33 cellular contexts compared by ENCODE assay signal in the genomic region with DNA sequence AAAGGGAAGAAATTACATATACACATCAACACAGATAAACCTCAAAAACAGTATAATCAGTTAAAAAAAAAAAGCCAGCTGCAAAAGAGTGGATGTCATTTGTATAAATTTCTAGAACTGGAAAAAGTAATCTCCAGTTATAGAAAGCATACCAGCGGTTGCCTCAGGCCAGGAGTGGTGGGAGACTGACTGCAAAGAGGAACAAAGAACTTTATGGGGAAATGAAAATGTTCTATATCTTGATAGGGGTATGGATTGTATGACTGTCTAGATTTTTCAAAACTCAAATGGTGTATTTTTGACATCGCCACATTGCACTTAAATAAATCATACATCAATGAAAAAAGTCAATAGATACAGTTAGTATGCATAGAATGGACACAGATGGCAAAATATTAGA.
"Had no signal": no experiment of that assay in that cellular context is flagged by ENCODE, and none has a peak within 500 bp of the region (broad histone marks: within the 10 kb centered on the region; RNA-seq: fewer than 3 reads in every experiment).

No MANE protein-coding gene starts in this region.

- H3K4me2 ChIP-seq: smooth muscle cell had no signal

- H3K36me3 ChIP-seq: ovary had no signal

- H3K4me3 ChIP-seq: ascending aorta, coronary artery, gastroesophageal sphincter, ovary, smooth muscle cell, suprapubic skin, tibial artery had no signal

- H3K4me3 Mint-ChIP-seq: activated naive CD4-positive, alpha-beta T cell treated with anti-CD3 and anti-CD28 coated beads for 36 hours; activated naive CD8-positive, alpha-beta T cell treated with anti-CD3 and anti-CD28 coated beads, Interleukin-2, amount 10 ng/mL, durations not matched to agents 7 days and 5 days; activated T-helper 1 cell treated with anti-CD3 and anti-CD28 coated beads, Interleukin-12 subunit alpha, Interleukin-12 subunit beta, Interleukin-2, Interleukin-4 antibody, amounts not matched to agents 30 ng/mL and 10 ng/mL and 1 ng/mL, durations not matched to agents 14 hours and 24 hours and 36 hours; brain; effector memory CD8-positive, alpha-beta T cell; mesothelial cell of epicardium; naive B cell; T-helper 2 cell treated with Interferon-gamma antibody and Interleukin-4, amounts not matched to agents 5 μg/mL and 100 μg/mL, for 36 hours had no signal

- H3K27ac Mint-ChIP-seq: activated naive CD4-positive, alpha-beta T cell treated with anti-CD3 and anti-CD28 coated beads for 36 hours; activated naive CD8-positive, alpha-beta T cell treated with anti-CD3 and anti-CD28 coated beads, Interleukin-2, amount 10 ng/mL, durations not matched to agents 7 days and 5 days; activated T-helper 1 cell treated with anti-CD3 and anti-CD28 coated beads, Interleukin-12 subunit alpha, Interleukin-12 subunit beta, Interleukin-2, Interleukin-4 antibody, amounts not matched to agents 30 ng/mL and 10 ng/mL and 1 ng/mL, durations not matched to agents 14 hours and 24 hours and 36 hours; brain; mesothelial cell of epicardium; progenitor cell of endocrine pancreas; T-helper 2 cell treated with Interferon-gamma antibody and Interleukin-4, amounts not matched to agents 5 μg/mL and 100 μg/mL, for 36 hours had no signal

- H3K9me3 Mint-ChIP-seq: activated naive CD4-positive, alpha-beta T cell treated with anti-CD3 and anti-CD28 coated beads for 36 hours; activated T-helper 1 cell treated with anti-CD3 and anti-CD28 coated beads, Interleukin-12 subunit alpha, Interleukin-12 subunit beta, Interleukin-2, Interleukin-4 antibody, amounts not matched to agents 30 ng/mL and 10 ng/mL and 1 ng/mL, durations not matched to agents 14 hours and 24 hours and 36 hours; effector memory CD8-positive, alpha-beta T cell; T-helper 2 cell treated with Interferon-gamma antibody and Interleukin-4, amounts not matched to agents 5 μg/mL and 100 μg/mL, for 36 hours had no signal

- H3K27me3 Mint-ChIP-seq: activated naive CD8-positive, alpha-beta T cell treated with anti-CD3 and anti-CD28 coated beads, Interleukin-2, amount 10 ng/mL, durations not matched to agents 7 days and 5 days; effector memory CD8-positive, alpha-beta T cell; naive B cell; progenitor cell of endocrine pancreas had no signal

- H3K27ac ChIP-seq: ascending aorta, coronary artery, gastroesophageal sphincter, ovary, suprapubic skin, tibial artery, VCaP had no signal

- H3K4me1 Mint-ChIP-seq: activated naive CD8-positive, alpha-beta T cell treated with anti-CD3 and anti-CD28 coated beads, Interleukin-2, amount 10 ng/mL, durations not matched to agents 7 days and 5 days; brain; mesothelial cell of epicardium had no signal

- DNase-seq: activated CD4-positive, alpha-beta T cell treated with anti-CD3 and anti-CD28 coated beads for 48 hours; activated CD4-positive, alpha-beta T cell treated with anti-CD3 and anti-CD28 coated beads, Interleukin-2, amount 50 U/mL, for 48 hours; activated CD8-positive, alpha-beta memory T cell treated with anti-CD3 and anti-CD28 coated beads, Interleukin-2, amount 50 U/mL, for 4 hours; activated effector memory CD4-positive, alpha-beta T cell treated with anti-CD3 and anti-CD28 coated beads, Interleukin-2, amount 50 U/mL, for 16 hours; activated naive CD4-positive, alpha-beta T cell treated with anti-CD3 and anti-CD28 coated beads for 36 hours; activated naive CD8-positive, alpha-beta T cell treated with anti-CD3 and anti-CD28 coated beads, Interleukin-2, amount 10 ng/mL, durations not matched to agents 7 days and 5 days; activated T-cell treated with anti-CD3 and anti-CD28 coated beads, Interleukin-2, amount 50 U/mL, for 1 hour; effector memory CD8-positive, alpha-beta T cell; erythroblast; head of caudate nucleus; hippocampal formation; left colon; mammary epithelial cell; naive B cell; ovary; retina; stimulated activated CD4-positive, alpha-beta T cell treated with anti-CD3 and anti-CD28 coated beads, Interleukin-1b, Interleukin-23, amount 100 ng/mL, for 48 hours; stimulated activated CD4-positive, alpha-beta T cell treated with anti-CD3 and anti-CD28 coated beads, Interleukin-4, amount 100 ng/mL, for 4 hours; stimulated activated CD8-positive, alpha-beta memory T cell treated with anti-CD3 and anti-CD28 coated beads, Interleukin-4, amount 100 ng/mL, for 48 hours; stimulated activated naive CD4-positive, alpha-beta T cell; tibial artery had no signal

- H3K27me3 ChIP-seq: ascending aorta, gastroesophageal sphincter, ovary, suprapubic skin, tibial artery had no signal

- H3K4me1 ChIP-seq: ascending aorta, gastroesophageal sphincter, suprapubic skin, tibial artery had no signal

- H3K9me3 ChIP-seq: ascending aorta, gastroesophageal sphincter, suprapubic skin, tibial artery had no signal

- ATAC-seq: activated CD4-positive, CD25-positive, alpha-beta regulatory T cell treated with anti-CD3 and anti-CD28 coated beads, Interleukin-2, amount 50 U/mL, for 24 hours; effector memory CD8-positive, alpha-beta T cell; gastroesophageal sphincter; left colon had no signal
